ENCODE assay signal across 1 cellular context in the genomic region with DNA sequence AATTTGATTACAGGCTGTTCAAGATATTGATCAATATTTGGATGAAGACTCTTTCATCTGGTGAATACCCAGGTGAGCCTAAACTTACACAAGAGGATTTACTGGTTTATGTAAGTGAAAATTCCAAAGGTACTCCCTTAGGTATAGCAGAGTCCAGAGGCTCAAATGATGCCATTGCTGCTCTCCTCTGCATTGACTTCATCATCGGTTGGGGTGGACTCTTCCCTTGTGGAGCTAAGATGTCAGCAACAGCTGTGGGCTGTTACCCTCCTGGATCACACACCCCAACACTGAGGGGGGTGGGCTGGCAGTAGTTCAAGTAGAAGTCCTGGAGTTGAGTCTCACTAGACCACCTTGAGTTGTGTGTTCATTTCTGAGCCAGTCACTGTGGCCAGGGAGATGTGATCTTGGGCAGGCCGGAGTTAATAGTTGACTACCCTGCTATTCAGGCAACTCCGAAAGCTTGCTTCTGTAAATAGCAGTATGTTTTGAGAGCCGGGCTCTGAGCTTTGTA.
TF ChIP-seq lines count a peak whose summit lies in the region.

No MANE protein-coding gene starts in this region.

TF ChIP-seq in HepG2, 621 proteins besides CTCF, POLR2A, EP300 and RAD21 (continued from another document and continues in another):
- TF ChIP-seq PATZ1 (CRISPR knock-in tag; IDR thresholded peaks at IDR 0.05) = 0 out of 2 replicates have a peak, but pooled peaks have one; percentile 24
- peak; percentile 67; the same call in 1 of the 2 replicates for TF ChIP-seq ZNF644 (CRISPR knock-in tag; IDR thresholded peaks at IDR 0.05; ENCODE audit: low read depth)
- TF ChIP-seq MIER2 (CRISPR knock-in tag; IDR thresholded peaks at IDR 0.05) = 0 out of 2 replicates have a peak, but pooled peaks have one; percentile 11
- TF ChIP-seq SALL1 (CRISPR knock-in tag; IDR thresholded peaks at IDR 0.05) = peak; percentile 87
- 0 out of 2 replicates have a peak, but pooled peaks have one; percentile 20 for TF ChIP-seq KMT2A (CRISPR knock-in tag; IDR thresholded peaks at IDR 0.05)
- peak; percentile 21; the same call in 1 of the 2 replicates for TF ChIP-seq ZNF574 (CRISPR knock-in tag; IDR thresholded peaks at IDR 0.05)
- peak; percentile 22; the same call in 1 of the 2 replicates for TF ChIP-seq SOX5 (CRISPR knock-in tag; IDR thresholded peaks at IDR 0.05; ENCODE audit: borderline replicate concordance)
- no peak for TF ChIP-seq MXD4 (CRISPR knock-in tag; IDR thresholded peaks at IDR 0.05)
- TF ChIP-seq MTA1 (CRISPR knock-in tag; IDR thresholded peaks at IDR 0.05; ENCODE audit: borderline replicate concordance) = 0 out of 2 replicates have a peak, but pooled peaks have one; percentile 37
- TF ChIP-seq, protein P1, sequence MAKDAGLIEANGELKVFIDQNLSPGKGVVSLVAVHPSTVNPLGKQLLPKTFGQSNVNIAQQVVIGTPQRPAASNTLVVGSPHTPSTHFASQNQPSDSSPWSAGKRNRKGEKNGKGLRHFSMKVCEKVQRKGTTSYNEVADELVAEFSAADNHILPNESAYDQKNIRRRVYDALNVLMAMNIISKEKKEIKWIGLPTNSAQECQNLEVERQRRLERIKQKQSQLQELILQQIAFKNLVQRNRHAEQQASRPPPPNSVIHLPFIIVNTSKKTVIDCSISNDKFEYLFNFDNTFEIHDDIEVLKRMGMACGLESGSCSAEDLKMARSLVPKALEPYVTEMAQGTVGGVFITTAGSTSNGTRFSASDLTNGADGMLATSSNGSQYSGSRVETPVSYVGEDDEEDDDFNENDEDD (CRISPR knock-in tag; IDR thresholded peaks at IDR 0.05; ENCODE audit: borderline replicate concordance) = no peak
- TF ChIP-seq HDAC1 (CRISPR knock-in tag; IDR thresholded peaks at IDR 0.05) = peak; percentile 57; the same call in 1 of the 2 replicates
- TF ChIP-seq HNF4G (IDR thresholded peaks at IDR 0.05; ENCODE audit: borderline replicate concordance, low read depth, low read length) = peak; percentile 25; the same call in 1 of the 2 replicates
- no peak for TF ChIP-seq HNF4G (CRISPR knock-in tag; IDR thresholded peaks at IDR 0.05; ENCODE audit: borderline replicate concordance, low read depth)
- no peak for TF ChIP-seq LCORL (IDR thresholded peaks at IDR 0.05)
- TF ChIP-seq LCORL (CRISPR knock-in tag; IDR thresholded peaks at IDR 0.05) = peak; percentile 66; the same call in 1 of the 2 replicates
- no peak for TF ChIP-seq KDM5B (CRISPR knock-in tag; IDR thresholded peaks at IDR 0.05; ENCODE audit: borderline replicate concordance)
- TF ChIP-seq ASH2L (IDR thresholded peaks at IDR 0.05; ENCODE audit: insufficient read length, low read depth, low read length) = peak; percentile 64
- TF ChIP-seq NCOA1 (CRISPR knock-in tag; IDR thresholded peaks at IDR 0.05) = 0 out of 2 replicates have a peak, but pooled peaks have one; percentile 53
- no peak for TF ChIP-seq ZNF30 (CRISPR knock-in tag; IDR thresholded peaks at IDR 0.05)
- TF ChIP-seq, protein P2, sequence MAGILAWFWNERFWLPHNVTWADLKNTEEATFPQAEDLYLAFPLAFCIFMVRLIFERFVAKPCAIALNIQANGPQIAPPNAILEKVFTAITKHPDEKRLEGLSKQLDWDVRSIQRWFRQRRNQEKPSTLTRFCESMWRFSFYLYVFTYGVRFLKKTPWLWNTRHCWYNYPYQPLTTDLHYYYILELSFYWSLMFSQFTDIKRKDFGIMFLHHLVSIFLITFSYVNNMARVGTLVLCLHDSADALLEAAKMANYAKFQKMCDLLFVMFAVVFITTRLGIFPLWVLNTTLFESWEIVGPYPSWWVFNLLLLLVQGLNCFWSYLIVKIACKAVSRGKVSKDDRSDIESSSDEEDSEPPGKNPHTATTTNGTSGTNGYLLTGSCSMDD (CRISPR knock-in tag; IDR thresholded peaks at IDR 0.05) = no peak
- 0 out of 2 replicates have a peak, but pooled peaks have one; percentile 6 for TF ChIP-seq SMAD3 (CRISPR knock-in tag; IDR thresholded peaks at IDR 0.05)
- peak; percentile 37; the same call in 1 of the 2 replicates for TF ChIP-seq MIXL1 (CRISPR knock-in tag; IDR thresholded peaks at IDR 0.05)
- TF ChIP-seq, protein P3, sequence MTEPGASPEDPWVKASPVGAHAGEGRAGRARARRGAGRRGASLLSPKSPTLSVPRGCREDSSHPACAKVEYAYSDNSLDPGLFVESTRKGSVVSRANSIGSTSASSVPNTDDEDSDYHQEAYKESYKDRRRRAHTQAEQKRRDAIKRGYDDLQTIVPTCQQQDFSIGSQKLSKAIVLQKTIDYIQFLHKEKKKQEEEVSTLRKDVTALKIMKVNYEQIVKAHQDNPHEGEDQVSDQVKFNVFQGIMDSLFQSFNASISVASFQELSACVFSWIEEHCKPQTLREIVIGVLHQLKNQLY (CRISPR knock-in tag; IDR thresholded peaks at IDR 0.05) = no peak
- no peak for TF ChIP-seq ZFP1 (CRISPR knock-in tag; IDR thresholded peaks at IDR 0.05)
- TF ChIP-seq, protein P4, sequence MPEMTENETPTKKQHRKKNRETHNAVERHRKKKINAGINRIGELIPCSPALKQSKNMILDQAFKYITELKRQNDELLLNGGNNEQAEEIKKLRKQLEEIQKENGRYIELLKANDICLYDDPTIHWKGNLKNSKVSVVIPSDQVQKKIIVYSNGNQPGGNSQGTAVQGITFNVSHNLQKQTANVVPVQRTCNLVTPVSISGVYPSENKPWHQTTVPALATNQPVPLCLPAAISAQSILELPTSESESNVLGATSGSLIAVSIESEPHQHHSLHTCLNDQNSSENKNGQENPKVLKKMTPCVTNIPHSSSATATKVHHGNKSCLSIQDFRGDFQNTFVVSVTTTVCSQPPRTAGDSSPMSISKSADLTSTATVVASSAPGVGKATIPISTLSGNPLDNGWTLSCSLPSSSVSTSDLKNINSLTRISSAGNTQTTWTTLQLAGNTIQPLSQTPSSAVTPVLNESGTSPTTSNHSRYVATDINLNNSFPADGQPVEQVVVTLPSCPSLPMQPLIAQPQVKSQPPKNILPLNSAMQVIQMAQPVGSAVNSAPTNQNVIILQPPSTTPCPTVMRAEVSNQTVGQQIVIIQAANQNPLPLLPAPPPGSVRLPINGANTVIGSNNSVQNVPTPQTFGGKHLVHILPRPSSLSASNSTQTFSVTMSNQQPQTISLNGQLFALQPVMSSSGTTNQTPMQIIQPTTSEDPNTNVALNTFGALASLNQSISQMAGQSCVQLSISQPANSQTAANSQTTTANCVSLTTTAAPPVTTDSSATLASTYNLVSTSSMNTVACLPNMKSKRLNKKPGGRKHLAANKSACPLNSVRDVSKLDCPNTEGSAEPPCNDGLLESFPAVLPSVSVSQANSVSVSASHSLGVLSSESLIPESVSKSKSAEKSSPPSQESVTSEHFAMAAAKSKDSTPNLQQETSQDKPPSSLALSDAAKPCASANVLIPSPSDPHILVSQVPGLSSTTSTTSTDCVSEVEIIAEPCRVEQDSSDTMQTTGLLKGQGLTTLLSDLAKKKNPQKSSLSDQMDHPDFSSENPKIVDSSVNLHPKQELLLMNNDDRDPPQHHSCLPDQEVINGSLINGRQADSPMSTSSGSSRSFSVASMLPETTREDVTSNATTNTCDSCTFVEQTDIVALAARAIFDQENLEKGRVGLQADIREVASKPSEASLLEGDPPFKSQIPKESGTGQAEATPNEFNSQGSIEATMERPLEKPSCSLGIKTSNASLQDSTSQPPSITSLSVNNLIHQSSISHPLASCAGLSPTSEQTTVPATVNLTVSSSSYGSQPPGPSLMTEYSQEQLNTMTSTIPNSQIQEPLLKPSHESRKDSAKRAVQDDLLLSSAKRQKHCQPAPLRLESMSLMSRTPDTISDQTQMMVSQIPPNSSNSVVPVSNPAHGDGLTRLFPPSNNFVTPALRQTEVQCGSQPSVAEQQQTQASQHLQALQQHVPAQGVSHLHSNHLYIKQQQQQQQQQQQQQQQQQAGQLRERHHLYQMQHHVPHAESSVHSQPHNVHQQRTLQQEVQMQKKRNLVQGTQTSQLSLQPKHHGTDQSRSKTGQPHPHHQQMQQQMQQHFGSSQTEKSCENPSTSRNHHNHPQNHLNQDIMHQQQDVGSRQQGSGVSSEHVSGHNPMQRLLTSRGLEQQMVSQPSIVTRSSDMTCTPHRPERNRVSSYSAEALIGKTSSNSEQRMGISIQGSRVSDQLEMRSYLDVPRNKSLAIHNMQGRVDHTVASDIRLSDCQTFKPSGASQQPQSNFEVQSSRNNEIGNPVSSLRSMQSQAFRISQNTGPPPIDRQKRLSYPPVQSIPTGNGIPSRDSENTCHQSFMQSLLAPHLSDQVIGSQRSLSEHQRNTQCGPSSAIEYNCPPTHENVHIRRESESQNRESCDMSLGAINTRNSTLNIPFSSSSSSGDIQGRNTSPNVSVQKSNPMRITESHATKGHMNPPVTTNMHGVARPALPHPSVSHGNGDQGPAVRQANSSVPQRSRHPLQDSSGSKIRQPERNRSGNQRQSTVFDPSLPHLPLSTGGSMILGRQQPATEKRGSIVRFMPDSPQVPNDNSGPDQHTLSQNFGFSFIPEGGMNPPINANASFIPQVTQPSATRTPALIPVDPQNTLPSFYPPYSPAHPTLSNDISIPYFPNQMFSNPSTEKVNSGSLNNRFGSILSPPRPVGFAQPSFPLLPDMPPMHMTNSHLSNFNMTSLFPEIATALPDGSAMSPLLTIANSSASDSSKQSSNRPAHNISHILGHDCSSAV (CRISPR knock-in tag; IDR thresholded peaks at IDR 0.05; ENCODE audit: borderline replicate concordance) = no peak
- TF ChIP-seq ZFY (CRISPR knock-in tag; IDR thresholded peaks at IDR 0.05) = peak; percentile 40; the same call in 1 of the 2 replicates
- no peak for TF ChIP-seq FOXA1 (IDR thresholded peaks at IDR 0.05)
- peak; percentile 62; the same call in 1 of the 2 replicates for TF ChIP-seq FOXA1 (CRISPR knock-in tag; IDR thresholded peaks at IDR 0.05)
- no peak for TF ChIP-seq TRIM24 (CRISPR knock-in tag; IDR thresholded peaks at IDR 0.05)
- TF ChIP-seq HNF4A (CRISPR knock-in tag; IDR thresholded peaks at IDR 0.05) = peak; percentile 59
- TF ChIP-seq PHF21A (CRISPR knock-in tag; IDR thresholded peaks at IDR 0.05) = no peak
- TF ChIP-seq PRDM4 (CRISPR knock-in tag; IDR thresholded peaks at IDR 0.05; ENCODE audit: borderline replicate concordance) = no peak
- TF ChIP-seq DMAP1 (CRISPR knock-in tag; IDR thresholded peaks at IDR 0.05) = no peak
- TF ChIP-seq ZNF362 (CRISPR knock-in tag; IDR thresholded peaks at IDR 0.05; ENCODE audit: borderline replicate concordance) = peak; percentile 22; the same call in 1 of the 2 replicates
- peak; percentile 60; the same call in 1 of the 2 replicates for TF ChIP-seq CREM (IDR thresholded peaks at IDR 0.05)
- TF ChIP-seq CREM (CRISPR knock-in tag; IDR thresholded peaks at IDR 0.05) = no peak
